ENCODE assay signal across 6 cellular contexts in genomic region chr4:126961661-126962060, GRCh38.
"Had no signal": no experiment of that assay in that cellular context is flagged by ENCODE, and none has a peak within 500 bp of the region (broad histone marks: within the 10 kb centered on the region; RNA-seq: fewer than 3 reads in every experiment).

No MANE protein-coding gene starts in this region.

- H3K4me3 ChIP-seq: GM23338 had no signal

- H3K4me2 ChIP-seq: GM23338, KMS-11 had no signal

- H3K27ac ChIP-seq: KMS-11 had no signal

- ATAC-seq: GM23338 had no signal

- H3K9ac ChIP-seq: KMS-11 had no signal

- H2AFZ ChIP-seq: GM23338 had no signal

- DNase-seq: H9, HCEC 1CT, IMR-90, KBM-7 had no signal
